Comparison of ENCODE assay signal across 24 cellular contexts in genomic region chr6:52643158-52643557, GRCh38. TPM values are rescaled to one million over a fixed set of nuclear protein-coding genes. Genes with fewer than 3 reads are reported as not detected.
DNase-seq lines count a peak whose midpoint lies in the region; ATAC-seq and TF ChIP-seq lines count a peak whose summit lies in the region.
"Had no signal": no experiment of that assay in that cellular context is flagged by ENCODE, and none has a peak within 500 bp of the region (broad histone marks: within the 10 kb centered on the region; RNA-seq: fewer than 3 reads in every experiment).

No MANE protein-coding gene starts in this region.

- H3K36me3 ChIP-seq in thyroid gland = no peaks in the 10 kb centered on the region
- H3K36me3 ChIP-seq: BE2C, upper lobe of right lung had no signal

- no peaks in the 10 kb centered on the region for H3K9me3 Mint-ChIP-seq in activated CD4-positive, alpha-beta T cell treated with anti-CD3 and anti-CD28 coated beads for 36 hours (ENCODE audit: low read depth)
- H3K9me3 Mint-ChIP-seq: activated naive CD8-positive, alpha-beta T cell treated with anti-CD3 and anti-CD28 coated beads, Interleukin-2, amount 50 U/mL, for 24 hours; natural killer cell; T-helper 1 cell treated with Interleukin-12 subunit alpha and Interleukin-12 subunit beta and Interleukin-4 antibody, amounts not matched to agents 30 μg/mL and 1 μg/mL, for 36 hours had no signal

- H3K4me3 ChIP-seq in thyroid gland (replicated peaks in 1 of 3) = no peak overlapping the region
- H3K4me3 ChIP-seq: dorsolateral prefrontal cortex, SK-N-MC, upper lobe of right lung had no signal

- POLR2A ChIA-PET in activated CD4-positive, alpha-beta T cell treated with anti-CD3 and anti-CD28 coated beads for 36 hours (lab: Charles Lee) = no interaction called here

- peaks cover 14% of the 10 kb centered on the region for H3K27me3 Mint-ChIP-seq in activated CD4-positive, alpha-beta T cell treated with anti-CD3 and anti-CD28 coated beads for 36 hours

- peak; percentile 25 for ATAC-seq in activated CD4-positive, alpha-beta T cell treated with anti-CD3 and anti-CD28 coated beads for 36 hours
- ATAC-seq in left lobe of liver (no peak), HG03135 (IDR thresholded peaks at IDR 0.05; ENCODE audit: unreplicated experiment) (no peak)
- ATAC-seq: activated naive CD8-positive, alpha-beta T cell treated with anti-CD3 and anti-CD28 coated beads, Interleukin-2, amount 50 U/mL, for 24 hours; natural killer cell; right cardiac atrium; upper lobe of right lung had no signal

- no peak overlapping the region for H3K4me3 Mint-ChIP-seq in activated CD4-positive, alpha-beta T cell treated with anti-CD3 and anti-CD28 coated beads for 36 hours
- H3K4me3 Mint-ChIP-seq: activated naive CD8-positive, alpha-beta T cell treated with anti-CD3 and anti-CD28 coated beads, Interleukin-2, amount 50 U/mL, for 24 hours; natural killer cell; T-helper 1 cell treated with Interleukin-12 subunit alpha and Interleukin-12 subunit beta and Interleukin-4 antibody, amounts not matched to agents 30 μg/mL and 1 μg/mL, for 36 hours had no signal

- H3K36me3 Mint-ChIP-seq in activated CD4-positive, alpha-beta T cell treated with anti-CD3 and anti-CD28 coated beads for 36 hours (ENCODE audit: low read depth) = no peaks in the 10 kb centered on the region
- H3K36me3 Mint-ChIP-seq: natural killer cell had no signal

- CTCF ChIA-PET in activated CD4-positive, alpha-beta T cell treated with anti-CD3 and anti-CD28 coated beads for 36 hours (lab: Charles Lee) = interaction anchor here (0.6 to 4.5 kb wide), 2 partner anchors 8 to 671 kb away, joined by 4 to 36 read pairs; no protein-coding TSS in a partner anchor

- H3K27me3 ChIP-seq in thyroid gland = no peaks in the 10 kb centered on the region
- H3K27me3 ChIP-seq: BE2C, upper lobe of right lung had no signal

- H3K9me3 ChIP-seq in thyroid gland = no peaks in the 10 kb centered on the region
- H3K9me3 ChIP-seq: BE2C, upper lobe of right lung had no signal

- peaks cover 10% of the 10 kb centered on the region for H3K4me1 Mint-ChIP-seq in activated CD4-positive, alpha-beta T cell treated with anti-CD3 and anti-CD28 coated beads for 36 hours

- H3K27ac Mint-ChIP-seq in activated CD4-positive, alpha-beta T cell treated with anti-CD3 and anti-CD28 coated beads for 36 hours = no peak overlapping the region
- H3K27ac Mint-ChIP-seq: activated naive CD8-positive, alpha-beta T cell treated with anti-CD3 and anti-CD28 coated beads, Interleukin-2, amount 50 U/mL, for 24 hours; natural killer cell; T-helper 1 cell treated with Interleukin-12 subunit alpha and Interleukin-12 subunit beta and Interleukin-4 antibody, amounts not matched to agents 30 μg/mL and 1 μg/mL, for 36 hours had no signal

- no peak for DNase-seq in activated CD4-positive, alpha-beta T cell treated with anti-CD3 and anti-CD28 coated beads for 36 hours
- DNase-seq in activated CD4-positive, alpha-beta T cell treated with anti-CD3 and anti-CD28 coated beads for 1 hour = no peak
- peak; percentile 53 for DNase-seq in astrocyte of the hippocampus (ENCODE audit: low read depth, low spot score)
- DNase-seq in midbrain (lab: John Stamatoyannopoulos, UW) = peak; percentile 61
- peak; percentile 38 to 39 for DNase-seq in thyroid gland
- no peak for DNase-seq in NCI-H345 treated with DMSO at 0.1 percent for 48 hours (lab: John Stamatoyannopoulos, UW; ENCODE audit: unreplicated experiment)
- DNase-seq in left lobe of liver (ENCODE audit: low spot score) = no peak
- DNase-seq: activated CD4-positive, alpha-beta T cell treated with anti-CD3 and anti-CD28 coated beads for 48 hours; activated CD8-positive, alpha-beta memory T cell treated with anti-CD3 and anti-CD28 coated beads for 24 hours; activated gamma-delta T cell treated with Interleukin-2 at 50 U/mL for 16 hours; activated naive CD8-positive, alpha-beta T cell treated with anti-CD3 and anti-CD28 coated beads, Interleukin-2, amount 50 U/mL, for 24 hours; BE2C; GOT3; KBM-7; natural killer cell; NCI-H1694; right cardiac atrium; stimulated activated CD4-positive, alpha-beta T cell treated with anti-CD3 and anti-CD28 coated beads, Interleukin-2, amount 100 ng/mL, for 24 hours; upper lobe of right lung had no signal

- H3K27ac ChIP-seq in thyroid gland = no peak overlapping the region
- H3K27ac ChIP-seq: parathyroid adenoma, SK-N-MC, upper lobe of right lung had no signal

- 86 to 92% methylated on average over 3 of the region's 3 CpGs for WGBS in thyroid gland, 2 donors

- peaks cover 30 to 32% of the 10 kb centered on the region in 2 donors for H3K4me1 ChIP-seq in thyroid gland
- H3K4me1 ChIP-seq: BE2C, parathyroid adenoma had no signal

- TF ChIP-seq POLR2A in thyroid gland (IDR thresholded peaks at IDR 0.05) = no peak

- TF ChIP-seq CTCF in thyroid gland (IDR thresholded peaks at IDR 0.05) = no peak

- intact Hi-C loops in activated CD4-positive, alpha-beta T cell treated with anti-CD3 and anti-CD28 coated beads for 36 hours (cut with DNase I, micrococcal nuclease) = no loop called here
- intact Hi-C loops in thyroid gland (cut with DNase I) = no loop called here

RNA-seq across cellular contexts. Expression of gene TMEM14A, which starts 27.8 kb away (rescaled TPM):
- total RNA-seq in activated CD4-positive, alpha-beta T cell treated with anti-CD3 and anti-CD28 coated beads for 36 hours = 10 to 100 TPM; 10.4 to 18.8 TPM
- total RNA-seq in thyroid gland (10 to 100 TPM; 15.3 to 43.0 (median 27.1) TPM), left lobe of liver (28.5 TPM)

Comparison
In these comparisons a context has a peak if more than half of its experiments do, and no peak if none do; other contexts are left out.
1. DNase-seq: peak in astrocyte of the hippocampus (single experiment), midbrain (single experiment) and thyroid gland (2 of 2); none in activated CD4-positive, alpha-beta T cell treated with anti-CD3 and anti-CD28 coated beads for 36 hours (single experiment), activated CD4-positive, alpha-beta T cell treated with anti-CD3 and anti-CD28 coated beads for 1 hour (single experiment), NCI-H345 treated with DMSO at 0.1 percent for 48 hours (single experiment) and left lobe of liver (single experiment).